30 cellular contexts compared by ENCODE assay signal in genomic region chr17:41602524-41602923, GRCh38. TPM values are rescaled to one million over a fixed set of nuclear protein-coding genes. Genes with fewer than 3 reads are reported as not detected.
"Had no signal": no experiment of that assay in that cellular context is flagged by ENCODE, and none has a peak within 500 bp of the region (broad histone marks: within the 10 kb centered on the region; RNA-seq: fewer than 3 reads in every experiment).

No MANE protein-coding gene starts in this region.

- H3K9ac ChIP-seq: parathyroid adenoma had no signal

- H3K27me3 ChIP-seq: adrenal gland, ascending aorta, brain microvascular endothelial cell, gastrocnemius medialis, right lobe of liver had no signal

- H2AFZ ChIP-seq: parathyroid adenoma had no signal

- H3K4me1 ChIP-seq: adrenal gland, ascending aorta, gastrocnemius medialis, parathyroid adenoma, right lobe of liver had no signal

- H3K4me3 ChIP-seq: adrenal gland, ascending aorta, gastrocnemius medialis, right lobe of liver, smooth muscle cell, thoracic aorta had no signal

- H3K27ac Mint-ChIP-seq: activated naive CD8-positive, alpha-beta T cell; activated T-cell treated with anti-CD3 and anti-CD28 coated beads, Interleukin-2, amount 50 U/mL, for 24 hours; activated T-helper 2 cell treated with anti-CD3 and anti-CD28 coated beads, Interferon-gamma antibody, Interleukin-2, Interleukin-4, amounts not matched to agents 10 μg/mL and 5 μg/mL and 100 μg/mL, durations not matched to agents 14 hours and 24 hours and 36 hours; dendritic cell treated with granulocyte-macrophage colony-stimulating factor and Interleukin-4, amounts not matched to agents 40 ng/mL and 50 ng/mL, for 4 days; nephron progenitor cell; type B pancreatic cell had no signal

- H3K79me2 ChIP-seq: parathyroid adenoma had no signal

- H3K9me3 ChIP-seq: gastrocnemius medialis, right lobe of liver had no signal

- H3K4me3 Mint-ChIP-seq: activated naive CD8-positive, alpha-beta T cell; activated T-cell treated with anti-CD3 and anti-CD28 coated beads, Interleukin-2, amount 50 U/mL, for 24 hours; dendritic cell treated with granulocyte-macrophage colony-stimulating factor and Interleukin-4, amounts not matched to agents 40 ng/mL and 50 ng/mL, for 4 days; nephron progenitor cell; type B pancreatic cell had no signal

- DNase-seq: activated CD4-positive, alpha-beta T cell treated with anti-CD3 and anti-CD28 coated beads for 1 hour; activated CD4-positive, alpha-beta T cell treated with anti-CD3 and anti-CD28 coated beads, Interleukin-2, amount 50 U/mL, for 1 hour; activated CD8-positive, alpha-beta memory T cell treated with anti-CD3 and anti-CD28 coated beads for 24 hours; activated CD8-positive, alpha-beta memory T cell treated with anti-CD3 and anti-CD28 coated beads, Interleukin-2, amount 50 U/mL, for 4 hours; activated naive CD4-positive, alpha-beta T cell; activated T-cell treated with anti-CD3 and anti-CD28 coated beads, Interleukin-2, amount 50 U/mL, for 24 hours; adrenal gland; brain microvascular endothelial cell; caudate nucleus; effector CD4-positive, alpha-beta T cell; erythroblast; gastrocnemius medialis; left colon; mesenchymal stem cell; nephron progenitor cell; nucleus accumbens; right lobe of liver; stimulated activated CD4-positive, alpha-beta T cell treated with anti-CD3 and anti-CD28 coated beads, Interleukin-2, amount 100 ng/mL, for 48 hours; stimulated activated naive CD4-positive, alpha-beta T cell; T-helper 1 cell had no signal

- H3K36me3 ChIP-seq: adrenal gland, ascending aorta, brain microvascular endothelial cell, gastrocnemius medialis, right lobe of liver, thoracic aorta had no signal

- H3K36me3 Mint-ChIP-seq: type B pancreatic cell had no signal

- H3K27me3 Mint-ChIP-seq: type B pancreatic cell had no signal

- H3K27ac ChIP-seq: adrenal gland, ascending aorta, brain microvascular endothelial cell, gastrocnemius medialis, parathyroid adenoma, right lobe of liver, thoracic aorta had no signal

- H3K4me2 ChIP-seq: smooth muscle cell had no signal

RNA-seq across cellular contexts. Expression of gene KRT16, which starts 10.0 kb away (rescaled TPM):
- total RNA-seq: activated T-helper 2 cell treated with anti-CD3 and anti-CD28 coated beads, Interferon-gamma antibody, Interleukin-2, Interleukin-4, amounts not matched to agents 10 μg/mL and 5 μg/mL and 100 μg/mL, durations not matched to agents 14 hours and 24 hours and 36 hours; left colon; mononuclear cell; myocyte; right lobe of liver had no signal

RNA-seq across cellular contexts. Expression of gene KRT14, which starts 15.8 kb away (rescaled TPM):
- total RNA-seq: activated T-helper 2 cell treated with anti-CD3 and anti-CD28 coated beads, Interferon-gamma antibody, Interleukin-2, Interleukin-4, amounts not matched to agents 10 μg/mL and 5 μg/mL and 100 μg/mL, durations not matched to agents 14 hours and 24 hours and 36 hours; gastrocnemius medialis; mononuclear cell; myocyte had no signal

RNA-seq across cellular contexts. Expression of gene KRT17, which starts 21.9 kb away (rescaled TPM):
- total RNA-seq: activated T-helper 2 cell treated with anti-CD3 and anti-CD28 coated beads, Interferon-gamma antibody, Interleukin-2, Interleukin-4, amounts not matched to agents 10 μg/mL and 5 μg/mL and 100 μg/mL, durations not matched to agents 14 hours and 24 hours and 36 hours; gastrocnemius medialis; right lobe of liver had no signal

RNA-seq across cellular contexts. Expression of gene KRT9, which starts 30.7 kb away (rescaled TPM):
- total RNA-seq: activated T-helper 2 cell treated with anti-CD3 and anti-CD28 coated beads, Interferon-gamma antibody, Interleukin-2, Interleukin-4, amounts not matched to agents 10 μg/mL and 5 μg/mL and 100 μg/mL, durations not matched to agents 14 hours and 24 hours and 36 hours; ascending aorta; gastrocnemius medialis; left colon; myocyte; right lobe of liver had no signal
- polyA plus RNA-seq: smooth muscle cell had no signal
